ENCODE assay signal across 1 cellular context in genomic region chr10:61000769-61001730, GRCh38.
TF ChIP-seq lines count a peak whose summit lies in the region.

No MANE protein-coding gene starts in this region.

TF ChIP-seq in HepG2, 621 proteins besides CTCF, POLR2A, EP300 and RAD21 (continued from another document and continues in another):
- TF ChIP-seq PAXIP1 (CRISPR knock-in tag; conservative IDR thresholded peaks at IDR 0.05) (no peak), GATAD2A (CRISPR knock-in tag; IDR thresholded peaks at IDR 0.05) (peak; percentile 46; the same call in 1 of the 2 replicates), ARID4A (CRISPR knock-in tag; IDR thresholded peaks at IDR 0.05; ENCODE audit: borderline replicate concordance) (peak; percentile 30; the same call in 1 of the 2 replicates), FOXA3 (CRISPR knock-in tag; IDR thresholded peaks at IDR 0.05) (no peak), ZHX1 (CRISPR knock-in tag; IDR thresholded peaks at IDR 0.05; ENCODE audit: low read depth) (no peak), MTA1 (CRISPR knock-in tag; IDR thresholded peaks at IDR 0.05; ENCODE audit: borderline replicate concordance) (peak; percentile 61; the same call in 1 of the 2 replicates), ARID3A (IDR thresholded peaks at IDR 0.05; ENCODE audit: low read depth, low read length) (no peak), FOXP1 (IDR thresholded peaks at IDR 0.05) (no peak), FOXP1 (CRISPR knock-in tag; IDR thresholded peaks at IDR 0.05) (peak; percentile 28; the same call in 1 of the 2 replicates), ZNF605 (CRISPR knock-in tag; IDR thresholded peaks at IDR 0.05) (peak; percentile 58; the same call in 1 of the 2 replicates), BCLAF1 (IDR thresholded peaks at IDR 0.05) (no peak), MED8 (CRISPR knock-in tag; IDR thresholded peaks at IDR 0.05; ENCODE audit: insufficient replicate concordance) (peak; percentile 65), RBFOX2 (IDR thresholded peaks at IDR 0.05; ENCODE audit: low read depth, low read length) (peak; percentile 38; the same call in 1 of the 2 replicates), ZNF589 (CRISPR knock-in tag; conservative IDR thresholded peaks at IDR 0.05) (no peak), RXRA (CRISPR knock-in tag; IDR thresholded peaks at IDR 0.05) (peak; percentile 78), SP5 (CRISPR knock-in tag; IDR thresholded peaks at IDR 0.05; ENCODE audit: borderline replicate concordance, low read depth) (peak; percentile 33; the same call in 1 of the 2 replicates), SUZ12 (IDR thresholded peaks at IDR 0.05; ENCODE audit: low read depth, low read length) (no peak), TSC22D2 (CRISPR knock-in tag; IDR thresholded peaks at IDR 0.05; ENCODE audit: borderline replicate concordance) (no peak), SIX1 (CRISPR knock-in tag; IDR thresholded peaks at IDR 0.05; ENCODE audit: borderline replicate concordance) (no peak), SALL2 (CRISPR knock-in tag; IDR thresholded peaks at IDR 0.05) (peak; percentile 38; the same call in 1 of the 2 replicates), SPEN (CRISPR knock-in tag; IDR thresholded peaks at IDR 0.05; ENCODE audit: low read depth) (no peak), ESRRA (CRISPR knock-in tag; IDR thresholded peaks at IDR 0.05; ENCODE audit: low read depth) (no peak), E2F2 (CRISPR knock-in tag; IDR thresholded peaks at IDR 0.05; ENCODE audit: borderline replicate concordance) (no peak), RCOR2 (CRISPR knock-in tag; IDR thresholded peaks at IDR 0.05) (no peak), HNRNPK (IDR thresholded peaks at IDR 0.05; ENCODE audit: low read depth, low read length, poor library complexity, severe bottlenecking) (no peak), RARG (CRISPR knock-in tag; IDR thresholded peaks at IDR 0.05; ENCODE audit: low read depth) (no peak), KDM5A (IDR thresholded peaks at IDR 0.05; ENCODE audit: borderline replicate concordance, low read length) (0 out of 2 replicates have a peak, but pooled peaks have one; percentile 26), MIER3 (CRISPR knock-in tag; IDR thresholded peaks at IDR 0.05; ENCODE audit: borderline replicate concordance) (0 out of 2 replicates have a peak, but pooled peaks have one; percentile 20), ISL2 (CRISPR knock-in tag; IDR thresholded peaks at IDR 0.05) (no peak; the same call in 1 of the 2 replicates), ZNF639 (CRISPR knock-in tag; conservative IDR thresholded peaks at IDR 0.05) (no peak), ZBTB37 (CRISPR knock-in tag; IDR thresholded peaks at IDR 0.05) (no peak), E2F1 (CRISPR knock-in tag; IDR thresholded peaks at IDR 0.05) (0 out of 2 replicates have a peak, but pooled peaks have one; percentile 34), KLF12 (CRISPR knock-in tag; IDR thresholded peaks at IDR 0.05; ENCODE audit: borderline replicate concordance) (no peak), NR1H2 (CRISPR knock-in tag; IDR thresholded peaks at IDR 0.05; ENCODE audit: borderline replicate concordance, low read depth) (no peak), ZBTB2 (CRISPR knock-in tag; IDR thresholded peaks at IDR 0.05; ENCODE audit: low read depth) (no peak)
